Comparison of ENCODE assay signal across 8 cellular contexts in genomic region chr10:100528885-100529472, GRCh38. TPM values are rescaled to one million over a fixed set of nuclear protein-coding genes. Genes with fewer than 3 reads are reported as not detected.
DNase-seq lines count a peak whose midpoint lies in the region; ATAC-seq, FAIRE-seq and TF ChIP-seq lines count a peak whose summit lies in the region.

No MANE protein-coding gene starts in this region.

- ATAC-seq in upper lobe of right lung: no peak

- WGBS in mammary epithelial cell (ENCODE audit: low coverage, missing lambda C conversion rate): 11% methylated on average over 10 of the region's 19 CpGs

- BruUV-seq in mammary epithelial cell (replicated peaks; lab: Mats Ljungman, UMichigan): no TSS peak

- H2AFZ ChIP-seq in Loucy (ENCODE audit: low read length) (peak overlapping the region; percentile 92), mammary epithelial cell (ENCODE audit: low read depth, low read length) (peak overlapping the region; percentile 99)

- H3K4me2 ChIP-seq in Loucy (ENCODE audit: low read depth, low read length, poor library complexity, severe bottlenecking) (peak overlapping the region; percentile 86), mammary epithelial cell (ENCODE audit: insufficient read depth, low read depth, low read length) (peak overlapping the region; percentile 88)

- FAIRE-seq in GM18507 (lab: Jason Lieb, UNC): peak; percentile 5

- peak overlapping the region; percentile 86 for H3K4me3 ChIP-seq in Loucy (ENCODE audit: low read length, poor library complexity, severe bottlenecking)
- H3K4me3 ChIP-seq in mammary epithelial cell (replicated peaks in 1 of 3; ENCODE audit: insufficient read depth in 1 of 3, low read depth in 2 of 3, low read length in 3 of 3): peak overlapping the region; percentile 55 to 82 (median 74)
- peak overlapping the region; percentile 97 for H3K4me3 ChIP-seq in upper lobe of right lung

- H3K27me3 ChIP-seq in Loucy (ENCODE audit: insufficient read depth, low read length, poor library complexity, severe bottlenecking): no peaks in the 10 kb centered on the region
- H3K27me3 ChIP-seq in mammary epithelial cell (ENCODE audit: insufficient read depth, low read length): no peaks in the 10 kb centered on the region
- no peaks in the 10 kb centered on the region for H3K27me3 ChIP-seq in upper lobe of right lung

- dilution Hi-C loops in mammary epithelial cell (cut with HindIII; ENCODE audit: low sequenced_read_pairs): no loop called here

- intact Hi-C loops in mammary epithelial cell (cut with micrococcal nuclease) (no loop called here), upper lobe of right lung (cut with DNase I) (no loop called here)

- H3K4me1 ChIP-seq in Loucy (ENCODE audit: insufficient read depth, low read length, poor library complexity, severe bottlenecking): peaks cover 39% of the 10 kb centered on the region
- peaks cover 10% of the 10 kb centered on the region for H3K4me1 ChIP-seq in mammary epithelial cell (ENCODE audit: insufficient read depth, low read length)
- peaks cover 15% of the 10 kb centered on the region for H3K4me1 ChIP-seq in upper lobe of right lung

- CTCF ChIA-PET in mammary epithelial cell (lab: Charles Lee; ENCODE audit: low non-redundant PET): interaction anchor here (0.6 kb wide), 1 partner anchor 10 kb away, joined by 5 read pairs; no protein-coding TSS in a partner anchor

- no peak for TF ChIP-seq CTCF in Loucy (conservative IDR thresholded peaks at IDR 0.05; ENCODE audit: low read length)
- TF ChIP-seq CTCF in mammary epithelial cell (conservative IDR thresholded peaks at IDR 0.05 in 1 of 2, IDR thresholded peaks at IDR 0.05 in 1 of 2; ENCODE audit: extremely low read depth in 1 of 2, insufficient read depth in 1 of 2, low read depth in 1 of 2, low read length in 2 of 2): no peak
- no peak for TF ChIP-seq CTCF in upper lobe of right lung (IDR thresholded peaks at IDR 0.05)

- in situ Hi-C loops in mammary epithelial cell (cut with MboI; ENCODE audit: low sequenced_read_pairs in 2 of 2): no loop called here

- no peaks in the 10 kb centered on the region for H3K9me2 ChIP-seq in Loucy (replicated peaks; ENCODE audit: low read depth, low read length)

- H3K27ac ChIP-seq in mammary epithelial cell (ENCODE audit: insufficient read depth, low read depth, low read length) (peak overlapping the region; percentile 57), upper lobe of right lung (peak overlapping the region; percentile 79)

- DNase-seq in GM18507 (ENCODE audit: extremely low spot score, insufficient read length, low read depth): no peak
- DNase-seq in mammary epithelial cell: no peak
- peak; percentile 27 for DNase-seq in lung microvascular endothelial cell (ENCODE audit: low read depth in 2 of 2)
- DNase-seq in upper lobe of right lung: no peak
- DNase-seq in NCI-H2227 treated with DMSO at 0.1 percent for 48 hours (lab: John Stamatoyannopoulos, UW): no peak
- no peak for DNase-seq in SIG-M5 treated with dmso at 0.1 percent for 504 hours (lab: John Stamatoyannopoulos, UW; ENCODE audit: unreplicated experiment)
- no peak for DNase-seq in H4 (ENCODE audit: low spot score)

- H3K9ac ChIP-seq in Loucy (ENCODE audit: low read depth, low read length, poor library complexity, severe bottlenecking) (peak overlapping the region; percentile 95), mammary epithelial cell (ENCODE audit: insufficient read depth, low read length) (peak overlapping the region; percentile 73)

- H4K20me1 ChIP-seq in Loucy (ENCODE audit: insufficient read depth, low read length, poor library complexity, severe bottlenecking) (peaks cover 20% of the 10 kb centered on the region), mammary epithelial cell (ENCODE audit: insufficient read depth, low read length) (no peaks in the 10 kb centered on the region)

- H3K9me3 ChIP-seq in Loucy (ENCODE audit: insufficient read depth, low read depth, low read length) (no peaks in the 10 kb centered on the region), mammary epithelial cell (replicated peaks; ENCODE audit: insufficient read depth, low read length) (no peaks in the 10 kb centered on the region), upper lobe of right lung (no peaks in the 10 kb centered on the region)

- H3F3A ChIP-seq in Loucy (ENCODE audit: low read depth): no peaks in the 10 kb centered on the region

- H3K79me2 ChIP-seq in Loucy (ENCODE audit: insufficient read depth, low read length) (peaks cover 62% of the 10 kb centered on the region), mammary epithelial cell (ENCODE audit: insufficient read depth, low read length) (peaks cover 38% of the 10 kb centered on the region)

- H3K36me3 ChIP-seq in Loucy (ENCODE audit: insufficient read depth, low read length) (peaks cover 33% of the 10 kb centered on the region; the same call in 1 of the 2 replicates), mammary epithelial cell (ENCODE audit: insufficient read depth, low read length) (peaks cover 18% of the 10 kb centered on the region), upper lobe of right lung (peaks cover 30% of the 10 kb centered on the region)

RNA-seq across cellular contexts. Expression of gene NDUFB8, which starts 0.7 kb away (rescaled TPM):
- total RNA-seq in mammary epithelial cell (100 to 1,000 TPM in 1 of 2 donors, 10 to 100 TPM in 1; 82.7 to 167 TPM), lung microvascular endothelial cell (152 and 182 TPM in 2 replicates), upper lobe of right lung (110 TPM)
- polyA plus RNA-seq in mammary epithelial cell: 272 TPM
- 120 TPM for polyA minus RNA-seq in mammary epithelial cell
- 184 and 195 TPM in 2 replicates for total RNA-seq in H4 (2014; rRNA removed; shearing (Covaris generic))

RNA-seq across cellular contexts. Expression of gene HIF1AN, which starts 6.8 kb away (rescaled TPM):
- total RNA-seq in mammary epithelial cell: 10 to 100 TPM; 10.3 to 45.0 TPM
- polyA plus RNA-seq in mammary epithelial cell: 6.4 TPM
- polyA minus RNA-seq in mammary epithelial cell: 22.3 TPM
- total RNA-seq in lung microvascular endothelial cell: 5.4 and 6.3 TPM in 2 replicates
- 36.8 TPM for total RNA-seq in upper lobe of right lung
- total RNA-seq in H4 (2014; rRNA removed; shearing (Covaris generic)): 5.6 and 6.4 TPM in 2 replicates

RNA-seq across cellular contexts. Expression of gene SEC31B, which starts 9.3 kb away (rescaled TPM):
- total RNA-seq in mammary epithelial cell (1 to 10 TPM; 4.7 to 5.4 TPM), lung microvascular endothelial cell (0.65 and 2.0 TPM in 2 replicates), upper lobe of right lung (18.2 TPM)
- polyA plus RNA-seq in mammary epithelial cell: 2.0 TPM
- polyA minus RNA-seq in mammary epithelial cell: 1.1 TPM
- total RNA-seq in H4 (2014; rRNA removed; shearing (Covaris generic)): 0.31 and 0.33 TPM in 2 replicates

Comparison
In these comparisons a context has a peak if more than half of its experiments do, and no peak if none do; other contexts are left out.
1. DNase-seq: peak in lung microvascular endothelial cell (2 of 2); none in GM18507 (single experiment), mammary epithelial cell (single experiment), upper lobe of right lung (single experiment), NCI-H2227 treated with DMSO at 0.1 percent for 48 hours (single experiment), SIG-M5 treated with dmso at 0.1 percent for 504 hours (single experiment) and H4 (single experiment).
2. Peak in every context shown above with its lines, with median percentiles within 50 percentile points of each other: H3K4me3 ChIP-seq.